24 cellular contexts compared by ENCODE assay signal in the genomic region with DNA sequence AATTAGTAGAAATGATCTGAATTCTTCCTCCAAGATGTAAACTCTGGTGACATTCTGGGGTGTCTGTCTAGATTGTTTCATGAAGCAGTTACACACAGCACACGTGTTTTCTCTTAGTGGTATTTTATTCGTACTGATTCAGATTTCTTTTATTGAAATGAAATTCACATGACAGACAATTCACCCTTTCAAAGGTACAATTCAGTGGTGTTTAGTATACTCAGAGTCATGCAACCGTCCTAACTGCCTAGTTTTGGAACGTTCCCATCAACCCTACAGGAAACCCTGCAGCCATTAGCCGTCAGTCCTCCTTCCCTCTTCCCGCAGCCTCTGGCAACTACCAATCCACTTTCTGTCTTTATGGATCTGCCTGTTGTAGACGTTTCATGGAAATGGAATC. TPM values are rescaled to one million over a fixed set of nuclear protein-coding genes. Genes with fewer than 3 reads are reported as not detected.
DNase-seq lines count a peak whose midpoint lies in the region; ATAC-seq, FAIRE-seq and TF ChIP-seq lines count a peak whose summit lies in the region.
"Had no signal": no experiment of that assay in that cellular context is flagged by ENCODE, and none has a peak within 500 bp of the region (broad histone marks: within the 10 kb centered on the region; RNA-seq: fewer than 3 reads in every experiment).

No MANE protein-coding gene starts in this region.

- no peaks in the 10 kb centered on the region for H3K9me2 ChIP-seq in PC-3 (replicated peaks; ENCODE audit: low read length)

- no peaks in the 10 kb centered on the region for H3K9me1 ChIP-seq in endothelial cell of umbilical vein (replicated peaks; ENCODE audit: control insufficient read depth, extremely low read depth, insufficient read depth, low read length)

- DNase-seq in SJSA1 (ENCODE audit: low read depth in 1 of 2, low spot score in 2 of 2): no peak
- DNase-seq in endothelial cell of umbilical vein (ENCODE audit: low read depth, low spot score): no peak
- no peak for DNase-seq in tibial artery
- DNase-seq in OCI-M1 (lab: John Stamatoyannopoulos, UW): no peak
- DNase-seq in PC-3: no peak
- DNase-seq in NCI-H1105 treated with DMSO at 0.1 percent for 48 hours (lab: John Stamatoyannopoulos, UW): no peak
- DNase-seq: activated CD4-positive, alpha-beta T cell treated with anti-CD3 and anti-CD28 coated beads for 36 hours; activated naive CD4-positive, alpha-beta T cell treated with anti-CD3 and anti-CD28 coated beads, Interleukin-2, amount 50 U/mL, for 16 hours; activated T-cell treated with anti-CD3 and anti-CD28 coated beads, Interleukin-2, amount 50 U/mL, for 72 hours; CD8-positive, alpha-beta T cell; DMS53; endodermal cell; MG63; NCI-H1436 treated with DMSO at 0.1 percent for 48 hours; NCI-H526 treated with DMSO at 0.1 percent for 48 hours; spleen; stimulated activated CD4-positive, alpha-beta T cell treated with anti-CD3 and anti-CD28 coated beads, Interleukin-4, amount 100 ng/mL, for 24 hours; stimulated activated naive CD8-positive, alpha-beta T cell treated with anti-CD3 and anti-CD28 coated beads, Interleukin-15, amount 100 ng/mL, for 72 hours; T-cell had no signal

- H3K79me2 ChIP-seq in endothelial cell of umbilical vein (ENCODE audit: control insufficient read depth, insufficient read depth, low read length): no peaks in the 10 kb centered on the region
- H3K79me2 ChIP-seq in PC-3 (ENCODE audit: low read length): no peaks in the 10 kb centered on the region

- FAIRE-seq in endothelial cell of umbilical vein (lab: Jason Lieb, UNC): peak; percentile 4
- FAIRE-seq: TTC549 had no signal

- no peaks in the 10 kb centered on the region for H3F3A ChIP-seq in PC-3 (ENCODE audit: low read length, unreplicated experiment)

- CTCF ChIA-PET in endothelial cell of umbilical vein (lab: Charles Lee): no interaction called here
- CTCF ChIA-PET in PC-3 (lab: Charles Lee): no interaction called here

- H3K4me2 ChIP-seq in endothelial cell of umbilical vein (ENCODE audit: insufficient read depth, low read length): no peak overlapping the region
- H3K4me2 ChIP-seq in PC-3 (ENCODE audit: low read length): no peak overlapping the region
- H3K4me2 ChIP-seq: neural progenitor cell had no signal

- intact Hi-C loops in endothelial cell of umbilical vein (cut with micrococcal nuclease): loop anchor here (10.0 kb wide), 1 partner anchor 349 kb away; the partner anchor contains the start of gene OSGIN1
- intact Hi-C loops in tibial artery (cut with DNase I; ENCODE audit: low total_unique reads): no loop called here
- intact Hi-C loops in PC-3 (cut with micrococcal nuclease): no loop called here

- H2AFZ ChIP-seq in endothelial cell of umbilical vein (ENCODE audit: low read depth, low read length) (no peak overlapping the region), PC-3 (ENCODE audit: low read length) (no peak overlapping the region)
- H2AFZ ChIP-seq: neural progenitor cell had no signal

- H4K20me1 ChIP-seq in endothelial cell of umbilical vein (replicated peaks; ENCODE audit: control insufficient read depth, extremely low read depth, insufficient read depth, low read length): no peaks in the 10 kb centered on the region
- no peaks in the 10 kb centered on the region for H4K20me1 ChIP-seq in PC-3 (ENCODE audit: low read length)

- peaks cover 51% of the 10 kb centered on the region for H3K4me1 ChIP-seq in SJSA1 (replicated peaks)
- peaks cover 2% of the 10 kb centered on the region for H3K4me1 ChIP-seq in endothelial cell of umbilical vein (ENCODE audit: control insufficient read depth, extremely low read depth, insufficient read depth, low read length)
- peaks cover 0 to 3% of the 10 kb centered on the region in 2 donors for H3K4me1 ChIP-seq in mucosa of rectum (ENCODE audit: control insufficient read depth in 2 of 2, insufficient read depth in 2 of 2, low read length in 2 of 2)
- H3K4me1 ChIP-seq in tibial artery: peaks cover 0 to 85% (median 48%) of the 10 kb centered on the region in 4 donors
- no peaks in the 10 kb centered on the region for H3K4me1 ChIP-seq in PC-3 (ENCODE audit: insufficient read depth, low read length)

- ATAC-seq in PC-3: no peak
- no peak for ATAC-seq in HG02623 (IDR thresholded peaks at IDR 0.05; ENCODE audit: unreplicated experiment)
- ATAC-seq: activated CD4-positive, alpha-beta T cell treated with anti-CD3 and anti-CD28 coated beads for 36 hours; activated T-cell treated with anti-CD3 and anti-CD28 coated beads, Interleukin-2, amount 50 U/mL, for 72 hours; CD8-positive, alpha-beta T cell; stimulated activated naive CD8-positive, alpha-beta T cell treated with anti-CD3 and anti-CD28 coated beads, Interleukin-15, amount 100 ng/mL, for 72 hours; T-cell had no signal

- H3K9me3 ChIP-seq in SJSA1 (replicated peaks) (no peaks in the 10 kb centered on the region), endothelial cell of umbilical vein (replicated peaks; ENCODE audit: control insufficient read depth, insufficient read depth, low read length) (no peaks in the 10 kb centered on the region), mucosa of rectum (ENCODE audit: control insufficient read depth in 2 of 2, low read length in 2 of 2) (no peaks in the 10 kb centered on the region), tibial artery (no peaks in the 10 kb centered on the region), PC-3 (ENCODE audit: low read length) (no peaks in the 10 kb centered on the region)
- H3K9me3 ChIP-seq: MG63, spleen had no signal

- no peak for TF ChIP-seq POLR2A in endothelial cell of umbilical vein (IDR thresholded peaks at IDR 0.05; ENCODE audit: low read depth, low read length)

- no peak overlapping the region for H3K4me3 ChIP-seq in SJSA1
- no peak overlapping the region for H3K4me3 ChIP-seq in endothelial cell of umbilical vein (replicated peaks in 1 of 3; ENCODE audit: insufficient read depth in 1 of 3, low read depth in 1 of 3, low read length in 3 of 3)
- no peak overlapping the region for H3K4me3 ChIP-seq in mucosa of rectum (ENCODE audit: low read length in 2 of 2)
- H3K4me3 ChIP-seq in tibial artery: peak overlapping the region in 1 of 2 donors; percentile 25
- no peak overlapping the region for H3K4me3 ChIP-seq in PC-3 (ENCODE audit: low read length)
- H3K4me3 ChIP-seq: MG63, neural progenitor cell, spleen had no signal

- dilution Hi-C loops in endothelial cell of umbilical vein (cut with MboI; ENCODE audit: extremely low pct_ligation_motif_present, low sequenced_read_pairs): no loop called here

- H3K9ac ChIP-seq in endothelial cell of umbilical vein (replicated peaks; ENCODE audit: extremely low read depth, insufficient read depth, low read length) (no peak overlapping the region), mucosa of rectum (ENCODE audit: low read depth in 1 of 2, low read length in 2 of 2) (no peak overlapping the region), PC-3 (ENCODE audit: low read length) (no peak overlapping the region)
- H3K9ac ChIP-seq: neural progenitor cell had no signal

- POLR2A ChIA-PET in endothelial cell of umbilical vein (lab: Charles Lee) (no interaction called here), PC-3 (lab: Charles Lee; ENCODE audit: unreplicated experiment) (no interaction called here)

- H3K36me3 ChIP-seq in SJSA1 (peaks cover 14% of the 10 kb centered on the region), endothelial cell of umbilical vein (ENCODE audit: control insufficient read depth in 2 of 2, extremely low read depth in 1 of 2, insufficient read depth in 2 of 2, low read length in 2 of 2) (no peaks in the 10 kb centered on the region), mucosa of rectum (ENCODE audit: control insufficient read depth in 2 of 2, insufficient read depth in 2 of 2, low read length in 2 of 2) (no peaks in the 10 kb centered on the region), tibial artery (no peaks in the 10 kb centered on the region), PC-3 (ENCODE audit: low read depth, low read length) (no peaks in the 10 kb centered on the region)
- H3K36me3 ChIP-seq: MG63, neural progenitor cell, spleen had no signal

- BruUV-seq in endothelial cell of umbilical vein (replicated peaks; lab: Mats Ljungman, UMichigan) (no TSS peak), PC-3 (replicated peaks; lab: Mats Ljungman, UMichigan) (no TSS peak)

- TF ChIP-seq CTCF in endothelial cell of umbilical vein (IDR thresholded peaks at IDR 0.05; ENCODE audit: extremely low read depth in 1 of 2, insufficient read depth in 1 of 2, low read depth in 1 of 2, low read length in 2 of 2): no peak
- TF ChIP-seq CTCF in tibial artery (IDR thresholded peaks at IDR 0.05): no peak
- no peak for TF ChIP-seq CTCF in PC-3 (conservative IDR thresholded peaks at IDR 0.05; ENCODE audit: low read depth, low read length)

- H3K27ac ChIP-seq in SJSA1 (peak overlapping the region; percentile 70), endothelial cell of umbilical vein (ENCODE audit: insufficient read depth, low read depth, low read length) (no peak overlapping the region), mucosa of rectum (ENCODE audit: low read depth in 2 of 2, low read length in 2 of 2) (peak overlapping the region; percentile 34 to 56), tibial artery (peak overlapping the region; percentile 85 to 86), PC-3 (ENCODE audit: low read length) (no peak overlapping the region)
- H3K27ac ChIP-seq: neural progenitor cell had no signal

- H3K27me3 ChIP-seq in SJSA1 (replicated peaks) (no peaks in the 10 kb centered on the region), endothelial cell of umbilical vein (ENCODE audit: control insufficient read depth in 2 of 2, insufficient read depth in 2 of 2, low read length in 2 of 2) (peaks cover 11 to 26% of the 10 kb centered on the region in 2 experiments), mucosa of rectum (ENCODE audit: control insufficient read depth in 2 of 2, insufficient read depth in 2 of 2, low read length in 2 of 2) (no peaks in the 10 kb centered on the region), tibial artery (no peaks in the 10 kb centered on the region), PC-3 (ENCODE audit: low read length) (no peaks in the 10 kb centered on the region)
- H3K27me3 ChIP-seq: MG63, neural progenitor cell had no signal

TF ChIP-seq in endothelial cell of umbilical vein, 7 proteins besides CTCF, POLR2A, EP300 and RAD21 (continues in another document):
- TF ChIP-seq GATA2 (IDR thresholded peaks at IDR 0.05; ENCODE audit: insufficient read depth, insufficient read length, low read depth, low read length) (no peak), JUN (IDR thresholded peaks at IDR 0.05; ENCODE audit: borderline replicate concordance, insufficient read depth, insufficient read length, low read depth) (no peak)

RNA-seq across cellular contexts. Expression of gene WFDC1, which starts 8.8 kb away (rescaled TPM):
- total RNA-seq in SJSA1 (2014; rRNA removed; shearing (Covaris generic)): 125 and 143 TPM in 2 replicates
- total RNA-seq in endothelial cell of umbilical vein (not detected in 2 replicates), PC-3 (2014; rRNA removed) (0.15 TPM in 1 of 2 replicates, not detected in the other)
- polyA plus RNA-seq in endothelial cell of umbilical vein: not detected in 2 replicates
- not detected in 2 replicates for polyA plus RNA-seq in endothelial cell of umbilical vein (2011; cell fraction: cytosol; rRNA removed)
- not detected in 2 replicates for polyA plus RNA-seq in endothelial cell of umbilical vein (2011; cell fraction: nucleus; rRNA removed)
- not detected in 2 replicates for polyA plus RNA-seq in endothelial cell of umbilical vein (2012)
- not detected in 2 replicates for polyA minus RNA-seq in endothelial cell of umbilical vein
- polyA minus RNA-seq in endothelial cell of umbilical vein (2011; cell fraction: cytosol; rRNA and poly(A)+ RNA removed): not detected
- not detected in 2 replicates for polyA minus RNA-seq in endothelial cell of umbilical vein (2011; cell fraction: nucleus; rRNA and poly(A)+ RNA removed)
- total RNA-seq: activated CD4-positive, alpha-beta T cell treated with anti-CD3 and anti-CD28 coated beads for 36 hours; activated CD8-positive, alpha-beta memory T cell treated with anti-CD3 and anti-CD28 coated beads for 36 hours; activated T-cell treated with anti-CD3 and anti-CD28 coated beads, Interleukin-2, amount 50 U/mL, for 72 hours; CD8-positive, alpha-beta T cell; T-cell had no signal

Comparison
In these comparisons a context has a peak if more than half of its experiments do, and no peak if none do; other contexts are left out.
1. H3K27ac ChIP-seq: peak in SJSA1 (single experiment), mucosa of rectum (2 of 2) and tibial artery (2 of 2); none in endothelial cell of umbilical vein (single experiment) and PC-3 (single experiment).
2. RNA of gene WFDC1, which starts 8.8 kb away (total RNA-seq): 125 to 143 TPM in SJSA1; 0.15 TPM in PC-3 and not detected in endothelial cell of umbilical vein; every median in the first group is over 100 times any median in the second.